8 cellular contexts compared by ENCODE assay signal in the genomic region with DNA sequence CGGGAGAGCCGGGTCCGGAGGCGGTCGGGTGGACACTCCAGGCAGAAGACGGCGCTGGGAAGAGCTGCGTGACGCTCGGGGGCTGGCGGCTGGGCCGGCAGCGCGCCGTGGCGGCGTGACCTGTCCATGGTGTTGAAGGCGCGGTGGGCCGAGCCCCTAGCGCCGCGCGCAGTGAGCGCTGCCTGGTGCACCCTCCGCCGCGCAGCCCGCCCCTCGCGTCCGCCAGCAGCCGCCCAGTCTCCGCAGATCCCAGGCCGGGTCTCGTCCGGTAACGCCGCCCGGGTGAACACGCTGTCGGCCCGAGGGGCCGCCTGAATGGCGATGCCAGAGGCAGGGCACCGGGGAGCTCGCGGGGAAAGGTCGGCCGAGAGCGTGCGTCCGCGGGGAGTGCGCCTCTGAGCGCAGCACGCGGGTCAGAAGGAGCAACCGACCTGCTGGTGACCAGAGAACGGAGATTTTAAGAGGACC. TPM values are rescaled to one million over a fixed set of nuclear protein-coding genes. Genes with fewer than 3 reads are reported as not detected.
DNase-seq lines count a peak whose midpoint lies in the region; ATAC-seq and TF ChIP-seq lines count a peak whose summit lies in the region.

No MANE protein-coding gene starts in this region.

- ATAC-seq in left lobe of liver: peak; percentile 62
- ATAC-seq in stimulated activated naive CD8-positive, alpha-beta T cell treated with anti-CD3 and anti-CD28 coated beads, Interleukin-15, Interleukin-2, amounts not matched to agents 100 U/mL and 50 U/mL, for 24 hours: peak; percentile 53
- no peak for ATAC-seq in HG03378 (IDR thresholded peaks at IDR 0.05; ENCODE audit: unreplicated experiment)

- DNase-seq in activated CD4-positive, CD25-positive, alpha-beta regulatory T cell treated with anti-CD3 and anti-CD28 coated beads, Interleukin-2, amount 50 U/mL, for 72 hours: peak; percentile 31
- no peak for DNase-seq in activated CD4-positive, CD25-positive, alpha-beta regulatory T cell (lab: John Stamatoyannopoulos, UW)
- DNase-seq in RPMI7951 (ENCODE audit: low read depth) (peak; percentile 73), chondrocyte (ENCODE audit: low spot score) (no peak), left lobe of liver (ENCODE audit: low spot score) (no peak)
- DNase-seq in stimulated activated naive CD8-positive, alpha-beta T cell treated with anti-CD3 and anti-CD28 coated beads, Interleukin-15, Interleukin-2, amounts not matched to agents 100 U/mL and 50 U/mL, for 24 hours: peak; percentile 32
- no peak for DNase-seq in effector CD4-positive, alpha-beta T cell

- H3K9me3 Mint-ChIP-seq in chondrocyte (ENCODE audit: low read depth): no peaks in the 10 kb centered on the region

- peak overlapping the region; percentile 78 for H3K4me3 Mint-ChIP-seq in chondrocyte (ENCODE audit: unreplicated experiment)

- H3K27me3 Mint-ChIP-seq in chondrocyte (ENCODE audit: low read depth): peaks cover 35% of the 10 kb centered on the region

- no peak for TF ChIP-seq CTCF in chondrocyte (IDR thresholded peaks at IDR 0.05)

- no peak overlapping the region for H3K27ac Mint-ChIP-seq in chondrocyte (ENCODE audit: unreplicated experiment)

- H3K36me3 Mint-ChIP-seq in chondrocyte (ENCODE audit: low read depth): no peaks in the 10 kb centered on the region

- H3K4me1 Mint-ChIP-seq in chondrocyte (ENCODE audit: low read depth): peaks cover 25% of the 10 kb centered on the region

RNA-seq across cellular contexts. Expression of gene TMEM178B, which starts 0.7 kb away (rescaled TPM):
- total RNA-seq in RPMI7951 (2014; rRNA removed; shearing (Covaris generic)): 4.1 and 4.3 TPM in 2 replicates
- total RNA-seq in chondrocyte (0.12 to 0.92 TPM (median 0.92 TPM) in 3 replicates), left lobe of liver (not detected)

RNA-seq across cellular contexts. Expression of gene MRPS33, which starts 58.5 kb away (rescaled TPM):
- 55.7 and 70.3 TPM in 2 replicates for total RNA-seq in RPMI7951 (2014; rRNA removed; shearing (Covaris generic))
- 27.9 to 36.2 TPM (median 29.4 TPM) in 3 replicates for total RNA-seq in chondrocyte
- 33.2 TPM for total RNA-seq in left lobe of liver

Comparison
In these comparisons a context has a peak if more than half of its experiments do, and no peak if none do; other contexts are left out.
1. DNase-seq: peak in activated CD4-positive, CD25-positive, alpha-beta regulatory T cell treated with anti-CD3 and anti-CD28 coated beads, Interleukin-2, amount 50 U/mL, for 72 hours (single experiment), RPMI7951 (single experiment) and stimulated activated naive CD8-positive, alpha-beta T cell treated with anti-CD3 and anti-CD28 coated beads, Interleukin-15, Interleukin-2, amounts not matched to agents 100 U/mL and 50 U/mL, for 24 hours (single experiment); none in activated CD4-positive, CD25-positive, alpha-beta regulatory T cell (0 of 4), chondrocyte (single experiment), left lobe of liver (single experiment) and effector CD4-positive, alpha-beta T cell (single experiment).